9 cellular contexts compared by ENCODE assay signal in the genomic region with DNA sequence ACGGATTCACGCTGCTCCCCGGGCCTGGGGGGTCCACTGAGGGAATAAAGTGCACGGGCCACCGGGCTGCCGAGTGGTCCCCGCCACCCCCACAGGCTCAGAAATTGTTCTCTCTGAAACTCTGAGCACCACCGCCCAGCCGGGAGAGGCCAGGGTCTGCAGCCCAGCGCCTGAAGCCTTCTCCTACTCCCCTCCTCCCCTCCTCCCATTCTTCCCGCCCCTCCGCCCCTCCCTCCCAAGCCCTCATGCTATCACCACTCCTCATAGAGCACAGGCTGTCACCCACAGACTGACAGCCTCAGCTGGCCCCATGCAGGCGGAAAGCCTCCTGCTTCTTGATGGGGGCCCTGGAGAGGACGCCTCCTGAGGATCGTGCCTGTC. TPM values are rescaled to one million over a fixed set of nuclear protein-coding genes. Genes with fewer than 3 reads are reported as not detected.
A peak's percentile ranks its signal among the peaks of the same experiment; 100 is the strongest.
DNase-seq lines count a peak whose midpoint lies in the region; ATAC-seq, FAIRE-seq and TF ChIP-seq lines count a peak whose summit lies in the region.
"Had no signal": no experiment of that assay in that cellular context is flagged by ENCODE, and none has a peak within 500 bp of the region (broad histone marks: within the 10 kb centered on the region; RNA-seq: fewer than 3 reads in every experiment).

No MANE protein-coding gene starts in this region.

- TF ChIP-seq CTCF in HCT116 (IDR thresholded peaks at IDR 0.05 in 2 of 3, conservative IDR thresholded peaks at IDR 0.05 in 1 of 3; ENCODE audit: borderline replicate concordance in 1 of 3, insufficient read depth in 1 of 3, low read depth in 2 of 3, low read length in 2 of 3) (no peak), fibroblast of pulmonary artery (IDR thresholded peaks at IDR 0.05; ENCODE audit: low read length, missing control alignments) (no peak), retinal pigment epithelial cell (conservative IDR thresholded peaks at IDR 0.05; ENCODE audit: low read depth, low read length) (no peak)

- no peaks in the 10 kb centered on the region for H4K20me1 ChIP-seq in HCT116 (ENCODE audit: insufficient read depth)

- H3K4me2 ChIP-seq in HCT116 (ENCODE audit: low read length) = peak overlapping the region; percentile 87

- H3K9me3 ChIP-seq in HCT116 (ENCODE audit: control insufficient read depth in 1 of 2, insufficient read depth in 1 of 2, low read depth in 1 of 2, low read length in 2 of 2) (no peaks in the 10 kb centered on the region), SJCRH30 (replicated peaks) (no peaks in the 10 kb centered on the region)

- ATAC-seq in HCT116 (no peak), HG02610 (IDR thresholded peaks at IDR 0.05; ENCODE audit: unreplicated experiment) (no peak), HG02642 (IDR thresholded peaks at IDR 0.05; ENCODE audit: poor library complexity, unreplicated experiment) (no peak)

- H3K27me3 ChIP-seq in HCT116 (ENCODE audit: insufficient read depth, low read length) (no peaks in the 10 kb centered on the region), SJCRH30 (no peaks in the 10 kb centered on the region)

- H3K27ac ChIP-seq in HCT116 (ENCODE audit: low read depth, low read length) (no peak overlapping the region), SJCRH30 (peak overlapping the region; percentile 72)

- CTCF ChIA-PET in HCT116 (lab: Charles Lee) = no interaction called here

- H3K79me2 ChIP-seq in HCT116 (ENCODE audit: insufficient read depth, low read length) = no peaks in the 10 kb centered on the region

- intact Hi-C loops in HCT116 (cut with micrococcal nuclease) = no loop called here

- no TSS peak for BruUV-seq in HCT116 (replicated peaks; lab: Mats Ljungman, UMichigan)

- H3K9me2 ChIP-seq in HCT116 (ENCODE audit: insufficient read depth) = no peaks in the 10 kb centered on the region

- H2AFZ ChIP-seq in HCT116 (ENCODE audit: low read depth, low read length, poor library complexity, severe bottlenecking) = no peak overlapping the region

- TF ChIP-seq RAD21 in HCT116 (IDR thresholded peaks at IDR 0.05; ENCODE audit: low read depth) = no peak

- no peak overlapping the region for H3K9ac ChIP-seq in HCT116 (ENCODE audit: low read length)

- RAD21 ChIA-PET in HCT116 (lab: Charles Lee; ENCODE audit: low non-redundant PET in 1 of 2, low total read pairs in 2 of 2, uncharacterized antibody in 2 of 2, unreplicated experiment in 2 of 2) = no interaction called here

- TF ChIP-seq POLR2A in HCT116 (IDR thresholded peaks at IDR 0.05; ENCODE audit: borderline replicate concordance, extremely low read depth, insufficient read depth, insufficient read length) (no peak), GM12891 (IDR thresholded peaks at IDR 0.05; ENCODE audit: low read depth, low read length) (no peak)

- POLR2A ChIA-PET in HCT116 (lab: Charles Lee) = no interaction called here

- H3K4me1 ChIP-seq in HCT116 (ENCODE audit: control insufficient read depth in 1 of 2, insufficient read depth in 2 of 2, low read length in 2 of 2) (peaks cover 11 to 26% of the 10 kb centered on the region in 2 experiments; a peak in 2 of 4 replicates), SJCRH30 (peaks cover 26% of the 10 kb centered on the region)

- no peak for FAIRE-seq in GM12891 (lab: Jason Lieb, UNC)

- H3K4me3 ChIP-seq in HCT116 (replicated peaks in 1 of 2; ENCODE audit: low read depth in 1 of 2, low read length in 2 of 2) (peak overlapping the region in 1 of 2 experiments; percentile 55; a peak in 1 of 4 replicates), SJCRH30 (peak overlapping the region; percentile 99), fibroblast of pulmonary artery (replicated peaks; ENCODE audit: low read depth, low read length) (peak overlapping the region; percentile 36), retinal pigment epithelial cell (ENCODE audit: low read length) (peak overlapping the region; percentile 29)

- H3K36me3 ChIP-seq in HCT116 (ENCODE audit: control insufficient read depth in 1 of 2, insufficient read depth in 2 of 2, low read length in 2 of 2) (no peaks in the 10 kb centered on the region; a peak in 1 of 4 replicates), SJCRH30 (no peaks in the 10 kb centered on the region)

- DNase-seq in HCT116 (ENCODE audit: low read depth, low spot score) = no peak
- DNase-seq in SJCRH30 = peak; percentile 96 to 98
- DNase-seq in fibroblast of pulmonary artery (ENCODE audit: low read depth) = no peak
- no peak for DNase-seq in retinal pigment epithelial cell (ENCODE audit: low read depth)
- no peak for DNase-seq in LoVo (ENCODE audit: low spot score)
- no peak for DNase-seq in GM12891 (ENCODE audit: insufficient read length, low spot score)

TF ChIP-seq in HCT116, 20 proteins besides CTCF, POLR2A, EP300 and RAD21 (continues in another document):
- no peak for TF ChIP-seq ELF1 (IDR thresholded peaks at IDR 0.05; ENCODE audit: borderline replicate concordance, low read depth)
- no peak for TF ChIP-seq SIN3A (IDR thresholded peaks at IDR 0.05; ENCODE audit: low read depth)
- TF ChIP-seq ZNF274 (IDR thresholded peaks at IDR 0.05; ENCODE audit: low read depth, low read length) = no peak
- TF ChIP-seq, protein P1, sequence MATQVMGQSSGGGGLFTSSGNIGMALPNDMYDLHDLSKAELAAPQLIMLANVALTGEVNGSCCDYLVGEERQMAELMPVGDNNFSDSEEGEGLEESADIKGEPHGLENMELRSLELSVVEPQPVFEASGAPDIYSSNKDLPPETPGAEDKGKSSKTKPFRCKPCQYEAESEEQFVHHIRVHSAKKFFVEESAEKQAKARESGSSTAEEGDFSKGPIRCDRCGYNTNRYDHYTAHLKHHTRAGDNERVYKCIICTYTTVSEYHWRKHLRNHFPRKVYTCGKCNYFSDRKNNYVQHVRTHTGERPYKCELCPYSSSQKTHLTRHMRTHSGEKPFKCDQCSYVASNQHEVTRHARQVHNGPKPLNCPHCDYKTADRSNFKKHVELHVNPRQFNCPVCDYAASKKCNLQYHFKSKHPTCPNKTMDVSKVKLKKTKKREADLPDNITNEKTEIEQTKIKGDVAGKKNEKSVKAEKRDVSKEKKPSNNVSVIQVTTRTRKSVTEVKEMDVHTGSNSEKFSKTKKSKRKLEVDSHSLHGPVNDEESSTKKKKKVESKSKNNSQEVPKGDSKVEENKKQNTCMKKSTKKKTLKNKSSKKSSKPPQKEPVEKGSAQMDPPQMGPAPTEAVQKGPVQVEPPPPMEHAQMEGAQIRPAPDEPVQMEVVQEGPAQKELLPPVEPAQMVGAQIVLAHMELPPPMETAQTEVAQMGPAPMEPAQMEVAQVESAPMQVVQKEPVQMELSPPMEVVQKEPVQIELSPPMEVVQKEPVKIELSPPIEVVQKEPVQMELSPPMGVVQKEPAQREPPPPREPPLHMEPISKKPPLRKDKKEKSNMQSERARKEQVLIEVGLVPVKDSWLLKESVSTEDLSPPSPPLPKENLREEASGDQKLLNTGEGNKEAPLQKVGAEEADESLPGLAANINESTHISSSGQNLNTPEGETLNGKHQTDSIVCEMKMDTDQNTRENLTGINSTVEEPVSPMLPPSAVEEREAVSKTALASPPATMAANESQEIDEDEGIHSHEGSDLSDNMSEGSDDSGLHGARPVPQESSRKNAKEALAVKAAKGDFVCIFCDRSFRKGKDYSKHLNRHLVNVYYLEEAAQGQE (IDR thresholded peaks at IDR 0.05; ENCODE audit: low read depth) = no peak
- TF ChIP-seq EZH2phosphoT487 (IDR thresholded peaks at IDR 0.05; ENCODE audit: borderline replicate concordance) = no peak

TF ChIP-seq in GM12891, 5 proteins besides CTCF, POLR2A, EP300 and RAD21:
- TF ChIP-seq POU2F2 (IDR thresholded peaks at IDR 0.05; ENCODE audit: low read depth, low read length) (no peak), PAX5 (IDR thresholded peaks at IDR 0.05; ENCODE audit: insufficient read depth, low read length, severe bottlenecking) (no peak), SPI1 (IDR thresholded peaks at IDR 0.05; ENCODE audit: low read depth, low read length) (no peak), POLR2AphosphoS5 (IDR thresholded peaks at IDR 0.05; ENCODE audit: low read depth, low read length) (no peak), TAF1 (IDR thresholded peaks at IDR 0.05; ENCODE audit: low read depth, low read length) (no peak)

RNA-seq across cellular contexts. Expression of a gene that starts 0.7 kb away (rescaled TPM):
- total RNA-seq in HCT116 (2021; ENCODE audit: unreplicated experiment) = 6.1 TPM
- 3.6 and 3.9 TPM in 2 replicates for polyA plus RNA-seq in HCT116 (2012)
- 58.2 and 61.3 TPM in 2 replicates for total RNA-seq in SJCRH30 (2014; rRNA removed; shearing (Covaris generic))
- 0.87 TPM for polyA plus RNA-seq in GM12891 (2012; ENCODE audit: low read depth, missing spikeins)

RNA-seq across cellular contexts. Expression of a gene that starts 17.6 kb away (rescaled TPM):
- not detected for total RNA-seq in HCT116 (2021; ENCODE audit: unreplicated experiment)
- polyA plus RNA-seq in HCT116 (2012) = not detected in 2 replicates
- not detected in 2 replicates for total RNA-seq in SJCRH30 (2014; rRNA removed; shearing (Covaris generic))
- polyA plus RNA-seq in GM12891 (2012; ENCODE audit: low read depth, missing spikeins) = not detected
- total RNA-seq: SK-MEL-5 had no signal

RNA-seq across cellular contexts. Expression of a gene that starts 25.8 kb away (rescaled TPM):
- total RNA-seq in HCT116 (2021; ENCODE audit: unreplicated experiment) = 70.9 TPM
- polyA plus RNA-seq in HCT116 (2012) = 33.0 and 41.7 TPM in 2 replicates
- total RNA-seq in SJCRH30 (2014; rRNA removed; shearing (Covaris generic)) = 109 and 111 TPM in 2 replicates
- polyA plus RNA-seq in GM12891 (2012; ENCODE audit: low read depth, missing spikeins) = 19.3 TPM

RNA-seq across cellular contexts. Expression of a gene that starts 55.7 kb away (rescaled TPM):
- 61.2 TPM for total RNA-seq in HCT116 (2021; ENCODE audit: unreplicated experiment)
- 28.4 and 32.1 TPM in 2 replicates for polyA plus RNA-seq in HCT116 (2012)
- total RNA-seq in SJCRH30 (2014; rRNA removed; shearing (Covaris generic)) = not detected in 2 replicates
- polyA plus RNA-seq in GM12891 (2012; ENCODE audit: low read depth, missing spikeins) = 16.0 TPM

Comparison
In these comparisons a context has a peak if more than half of its experiments do, and no peak if none do; other contexts are left out.
1. DNase-seq: peak in SJCRH30 (2 of 2); none in HCT116 (single experiment), fibroblast of pulmonary artery (single experiment), retinal pigment epithelial cell (single experiment), LoVo (single experiment) and GM12891 (single experiment).